ENCODE assay signal across 24 cellular contexts in the genomic region with DNA sequence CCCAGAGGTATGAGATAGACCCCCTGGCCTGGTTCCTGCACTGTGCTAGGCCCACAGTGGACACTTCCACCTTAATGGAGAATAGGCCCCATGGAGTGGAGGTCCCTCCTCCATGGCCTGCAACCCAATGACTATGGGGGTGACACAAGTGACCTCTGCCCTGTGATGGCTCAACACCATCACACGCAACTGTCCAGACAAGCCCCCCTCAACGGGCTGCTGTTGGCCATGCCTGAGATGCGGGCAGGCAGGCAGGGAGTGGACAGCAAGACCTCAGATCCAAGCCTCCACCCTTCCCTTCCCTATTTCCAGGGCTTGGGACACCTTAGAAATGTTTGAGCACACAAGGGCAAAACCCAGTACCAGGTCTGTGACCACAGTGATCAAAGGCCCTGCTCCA. TPM values are rescaled to one million over a fixed set of nuclear protein-coding genes. Genes with fewer than 3 reads are reported as not detected.
A peak's percentile ranks its signal among the peaks of the same experiment; 100 is the strongest.
DNase-seq lines count a peak whose midpoint lies in the region; ATAC-seq, FAIRE-seq and TF ChIP-seq lines count a peak whose summit lies in the region.
"Had no signal": no experiment of that assay in that cellular context is flagged by ENCODE, and none has a peak within 500 bp of the region (broad histone marks: within the 10 kb centered on the region; RNA-seq: fewer than 3 reads in every experiment).

No MANE protein-coding gene starts in this region.

- H3K27ac Mint-ChIP-seq in stimulated activated memory B cell treated with anti-CD40 and anti-IgM and Interleukin-4, amounts not matched to agents 10 μg/mL and 1 μg/mL and 100 μg/mL, for 72 hours: no peak overlapping the region
- H3K27ac Mint-ChIP-seq: CD8-positive, alpha-beta memory T cell; HFFc6; IgD-negative memory B cell had no signal

- no peak for TF ChIP-seq CTCF in osteoblast (IDR thresholded peaks at IDR 0.05; ENCODE audit: extremely low read depth, low read depth, low read length)
- no peak for TF ChIP-seq CTCF in thyroid gland (IDR thresholded peaks at IDR 0.05)

- TF ChIP-seq POLR2A in thyroid gland (IDR thresholded peaks at IDR 0.05): no peak

- no peaks in the 10 kb centered on the region for H3K36me3 ChIP-seq in osteoblast (ENCODE audit: insufficient read depth, low read length)
- H3K36me3 ChIP-seq in thyroid gland: no peaks in the 10 kb centered on the region
- H3K36me3 ChIP-seq: BE2C had no signal

- H3K4me1 Mint-ChIP-seq in stimulated activated memory B cell treated with anti-CD40 and anti-IgM and Interleukin-4, amounts not matched to agents 10 μg/mL and 1 μg/mL and 100 μg/mL, for 72 hours: peaks cover 1% of the 10 kb centered on the region
- H3K4me1 Mint-ChIP-seq: IgD-negative memory B cell had no signal

- H3K27me3 ChIP-seq in osteoblast (ENCODE audit: insufficient read depth, low read length): peaks cover 8% of the 10 kb centered on the region
- H3K27me3 ChIP-seq in thyroid gland: no peaks in the 10 kb centered on the region
- H3K27me3 ChIP-seq: BE2C had no signal

- H3K4me3 ChIP-seq in osteoblast (ENCODE audit: insufficient read depth, low read length) (no peak overlapping the region), thyroid gland (replicated peaks in 1 of 3) (no peak overlapping the region)
- H3K4me3 ChIP-seq: GM12878 had no signal

- no peak for ATAC-seq in stimulated activated memory B cell treated with anti-CD40 and anti-IgM and Interleukin-4, amounts not matched to agents 10 μg/mL and 1 μg/mL and 100 μg/mL, for 72 hours
- ATAC-seq: GM12878, HCT116 had no signal

- DNase-seq in HTR-8/SVneo (ENCODE audit: insufficient read length, low spot score) (no peak), caudate nucleus (lab: John Stamatoyannopoulos, UW) (no peak), osteoblast (ENCODE audit: insufficient read length, low spot score, missing footprints) (peak; percentile 17), thyroid gland (no peak), HPDE6-E6E7 (ENCODE audit: extremely low spot score) (no peak), NCI-H774 (lab: John Stamatoyannopoulos, UW) (no peak)
- DNase-seq: BE2C; CD4-positive, CD25-positive, alpha-beta regulatory T cell; CD8-positive, alpha-beta memory T cell; COR-L47; DMS 273 treated with DMSO at 0.1 percent for 48 hours; DMS53; DND-41; EL; GOT3; H7; HFFc6 had no signal

- H3K27ac ChIP-seq in caudate nucleus (ENCODE audit: low read depth, low read length): peak overlapping the region; percentile 48
- H3K27ac ChIP-seq in osteoblast (ENCODE audit: low read depth, low read length): no peak overlapping the region
- H3K27ac ChIP-seq in thyroid gland: peak overlapping the region; percentile 69 to 77 (median 76)

- FAIRE-seq in HTR-8/SVneo (lab: Jason Lieb, UNC): peak; percentile 54
- FAIRE-seq: GM12878 had no signal

- 92 to 100% methylated on average over 1 to 3 of the region's 3 CpGs for WGBS in thyroid gland, 2 donors

- H3K9me3 ChIP-seq in osteoblast (ENCODE audit: low read depth, low read length) (no peaks in the 10 kb centered on the region), thyroid gland (no peaks in the 10 kb centered on the region)
- H3K9me3 ChIP-seq: BE2C had no signal

- intact Hi-C loops in thyroid gland (cut with DNase I): no loop called here

- H2AFZ ChIP-seq in osteoblast (ENCODE audit: low read length): no peak overlapping the region

- H3K79me2 ChIP-seq in osteoblast (ENCODE audit: insufficient read depth, low read length): no peaks in the 10 kb centered on the region

- no peaks in the 10 kb centered on the region for H3K27me3 Mint-ChIP-seq in stimulated activated memory B cell treated with anti-CD40 and anti-IgM and Interleukin-4, amounts not matched to agents 10 μg/mL and 1 μg/mL and 100 μg/mL, for 72 hours
- H3K27me3 Mint-ChIP-seq: IgD-negative memory B cell had no signal

- H4K20me1 ChIP-seq in osteoblast (ENCODE audit: insufficient read depth, low read length): no peaks in the 10 kb centered on the region

- H3K4me1 ChIP-seq in osteoblast (ENCODE audit: insufficient read depth, low read length) (no peaks in the 10 kb centered on the region), thyroid gland (peaks cover 17 to 20% of the 10 kb centered on the region in 2 donors)
- H3K4me1 ChIP-seq: BE2C had no signal

- H3K36me3 Mint-ChIP-seq in stimulated activated memory B cell treated with anti-CD40 and anti-IgM and Interleukin-4, amounts not matched to agents 10 μg/mL and 1 μg/mL and 100 μg/mL, for 72 hours: no peaks in the 10 kb centered on the region
- H3K36me3 Mint-ChIP-seq: CD4-positive, CD25-positive, alpha-beta regulatory T cell; CD8-positive, alpha-beta memory T cell; IgD-negative memory B cell had no signal

- no peak overlapping the region for H3K4me3 Mint-ChIP-seq in stimulated activated memory B cell treated with anti-CD40 and anti-IgM and Interleukin-4, amounts not matched to agents 10 μg/mL and 1 μg/mL and 100 μg/mL, for 72 hours
- H3K4me3 Mint-ChIP-seq: CD4-positive, CD25-positive, alpha-beta regulatory T cell; CD8-positive, alpha-beta memory T cell; HFFc6; IgD-negative memory B cell had no signal

- H3K9me3 Mint-ChIP-seq in stimulated activated memory B cell treated with anti-CD40 and anti-IgM and Interleukin-4, amounts not matched to agents 10 μg/mL and 1 μg/mL and 100 μg/mL, for 72 hours: no peaks in the 10 kb centered on the region
- H3K9me3 Mint-ChIP-seq: CD4-positive, CD25-positive, alpha-beta regulatory T cell; CD8-positive, alpha-beta memory T cell; HFFc6; IgD-negative memory B cell had no signal

- H3K4me2 ChIP-seq in osteoblast (ENCODE audit: insufficient read depth, low read length): no peak overlapping the region

RNA-seq across cellular contexts. Expression of gene GRAMD2A, which starts 36.7 kb away (rescaled TPM):
- not detected in 2 replicates for total RNA-seq in osteoblast
- 10 to 100 TPM in 1 of 4 donors, 1 to 10 TPM in 3; 8.8 to 26.9 (median 9.0) TPM for total RNA-seq in thyroid gland
- total RNA-seq: A172; CD4-positive, CD25-positive, alpha-beta regulatory T cell; CD8-positive, alpha-beta memory T cell; G401; GM12878; HT1080 had no signal

RNA-seq across cellular contexts. Expression of gene SENP8, which starts 42.6 kb away (rescaled TPM):
- total RNA-seq in osteoblast (2.4 and 2.5 TPM in 2 replicates), thyroid gland (1 to 10 TPM; 5.1 to 6.7 (median 6.0) TPM)

RNA-seq across cellular contexts. Expression of gene MYO9A, which starts 42.9 kb away (rescaled TPM):
- total RNA-seq in osteoblast (59.0 and 60.1 TPM in 2 replicates), thyroid gland (100 to 1,000 TPM in 3 of 4 donors, 10 to 100 TPM in 1; 88.5 to 183 (median 115) TPM)
